In the genomic region with DNA sequence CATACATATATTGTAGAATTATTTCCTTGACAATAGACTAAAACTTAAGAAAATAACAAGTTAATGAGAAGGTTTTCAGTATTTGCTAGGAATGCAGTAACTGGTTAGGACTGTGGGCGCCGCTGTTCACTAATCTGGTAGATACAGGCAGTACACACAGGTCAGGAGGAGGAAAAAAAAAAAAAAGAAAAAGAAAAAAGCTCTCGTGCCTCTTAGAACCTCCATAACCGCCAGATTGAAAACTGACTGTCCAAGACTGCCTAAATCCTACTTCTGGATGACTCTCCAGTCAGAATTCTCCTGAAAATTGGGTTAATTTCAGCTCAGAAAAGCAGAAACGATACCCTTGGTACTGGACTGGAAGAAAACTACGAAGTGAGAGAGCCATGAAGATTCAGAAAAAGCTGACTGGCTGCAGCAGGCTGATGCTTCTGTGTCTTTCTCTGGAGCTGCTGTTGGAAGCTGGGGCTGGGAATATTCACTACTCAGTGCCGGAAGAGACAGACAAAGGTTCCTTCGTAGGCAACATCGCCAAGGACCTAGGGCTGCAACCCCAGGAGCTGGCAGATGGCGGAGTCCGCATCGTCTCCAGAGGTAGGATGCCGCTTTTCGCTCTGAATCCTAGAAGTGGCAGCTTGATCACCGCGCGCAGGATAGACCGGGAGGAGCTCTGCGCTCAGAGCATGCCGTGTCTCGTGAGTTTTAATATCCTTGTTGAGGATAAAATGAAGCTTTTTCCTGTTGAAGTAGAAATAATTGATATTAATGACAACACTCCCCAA, we compare ENCODE assay signal across 7 cellular contexts. TPM values are rescaled to one million over a fixed set of nuclear protein-coding genes. Genes with fewer than 3 reads are reported as not detected.
DNase-seq lines count a peak whose midpoint lies in the region; ATAC-seq and TF ChIP-seq lines count a peak whose summit lies in the region.

A gene (plus strand): TSS at position 216 of the 782 bp plus-strand sequence.

- H3K4me3 ChIP-seq in fibroblast of villous mesenchyme (ENCODE audit: low read depth, low read length): peak within 1 kb of the TSS; percentile 50

- ATAC-seq in HG02798 (IDR thresholded peaks at IDR 0.05; ENCODE audit: poor library complexity, unreplicated experiment) (peak; percentile 61), GM19397 (IDR thresholded peaks at IDR 0.05; ENCODE audit: unreplicated experiment) (no peak)

- TF ChIP-seq CTCF in fibroblast of villous mesenchyme (IDR thresholded peaks at IDR 0.05; ENCODE audit: insufficient read depth, low read depth, low read length): peak; percentile 72

- DNase-seq in EL: peak; percentile 61
- peak; percentile 74 for DNase-seq in SK-N-DZ (ENCODE audit: low spot score)
- DNase-seq in fibroblast of villous mesenchyme (ENCODE audit: low read depth): peak; percentile 67
- no peak for DNase-seq in DMS79 treated with DMSO at 0.1 percent for 48 hours (lab: John Stamatoyannopoulos, UW)
- DNase-seq in NCI-H345 (lab: John Stamatoyannopoulos, UW): no peak

RNA-seq across cellular contexts. Expression of the gene that starts here (rescaled TPM):
- 1.9 and 3.6 TPM in 2 replicates for polyA plus RNA-seq in SK-N-DZ (2014; cell fraction: cytosol; rRNA removed)
- polyA plus RNA-seq in SK-N-DZ (2014; cell fraction: nucleus; rRNA removed): 2.0 and 2.4 TPM in 2 replicates
- 0.64 and 0.86 TPM in 2 replicates for total RNA-seq in fibroblast of villous mesenchyme

Comparison
In these comparisons a context has a peak if more than half of its experiments do, and no peak if none do; other contexts are left out.
1. Peak in DNase-seq and H3K4me3 ChIP-seq in fibroblast of villous mesenchyme; RNA of the gene not detected or under 1 TPM.
2. DNase-seq: peak in EL (single experiment) and SK-N-DZ (single experiment); none in DMS79 treated with DMSO at 0.1 percent for 48 hours (single experiment) and NCI-H345 (single experiment).